12 cellular contexts compared by ENCODE assay signal in genomic region chr2:1741851-1742250, GRCh38. TPM values are rescaled to one million over a fixed set of nuclear protein-coding genes. Genes with fewer than 3 reads are reported as not detected.
DNase-seq lines count a peak whose midpoint lies in the region; ATAC-seq and TF ChIP-seq lines count a peak whose summit lies in the region.
"Had no signal": no experiment of that assay in that cellular context is flagged by ENCODE, and none has a peak within 500 bp of the region (broad histone marks: within the 10 kb centered on the region; RNA-seq: fewer than 3 reads in every experiment).

No MANE protein-coding gene starts in this region.

- H3K79me2 ChIP-seq in PC-9 (ENCODE audit: low read depth) (peaks cover 62% of the 10 kb centered on the region), fibroblast of lung (ENCODE audit: control insufficient read depth, insufficient read depth, low read length) (peaks cover 54% of the 10 kb centered on the region)

- H3K23ac ChIP-seq in neuronal stem cell (ENCODE audit: low read depth, low read length, poor library complexity): no peak overlapping the region

- H2AFZ ChIP-seq in PC-9: no peak overlapping the region
- no peak overlapping the region for H2AFZ ChIP-seq in fibroblast of lung (ENCODE audit: low read length)
- peak overlapping the region; percentile 89 for H2AFZ ChIP-seq in neuronal stem cell (ENCODE audit: low read length)

- H3K4me1 ChIP-seq in PC-9 (replicated peaks; ENCODE audit: insufficient read depth): peaks cover 13% of the 10 kb centered on the region
- peaks cover 31% of the 10 kb centered on the region for H3K4me1 ChIP-seq in fibroblast of lung (ENCODE audit: control insufficient read depth, extremely low read depth, insufficient read depth, low read length)
- peaks cover 0 to 22% of the 10 kb centered on the region in 2 donors for H3K4me1 ChIP-seq in neuronal stem cell (ENCODE audit: control insufficient read depth in 2 of 2, insufficient read depth in 1 of 2, low read depth in 1 of 2, low read length in 2 of 2)

- no peak overlapping the region for H4K91ac ChIP-seq in neuronal stem cell (ENCODE audit: low read depth, low read length, poor library complexity)

- no peak overlapping the region for H3K14ac ChIP-seq in neuronal stem cell (ENCODE audit: low read length)

- H3K27me3 ChIP-seq in PC-9 (ENCODE audit: insufficient read depth, low read depth) (peaks cover 10% of the 10 kb centered on the region; the same call in 1 of the 2 replicates), fibroblast of lung (ENCODE audit: control insufficient read depth, insufficient read depth, low read length) (no peaks in the 10 kb centered on the region), neuronal stem cell (ENCODE audit: control insufficient read depth in 3 of 3, insufficient read depth in 3 of 3, low read depth in 1 of 3, low read length in 3 of 3) (no peaks in the 10 kb centered on the region)

- 0 out of 2 replicates have a peak, but pooled peaks cover 5% of the 10 kb centered on the region for H4K20me1 ChIP-seq in PC-9 (ENCODE audit: insufficient read depth)
- no peaks in the 10 kb centered on the region for H4K20me1 ChIP-seq in fibroblast of lung (ENCODE audit: control insufficient read depth, extremely low read depth, insufficient read depth, low read length)

- H3K36me3 ChIP-seq in PC-9 (ENCODE audit: low read depth) (no peaks in the 10 kb centered on the region), fibroblast of lung (ENCODE audit: control insufficient read depth, insufficient read depth, low read length) (peaks cover 2% of the 10 kb centered on the region), neuronal stem cell (replicated peaks in 1 of 2; ENCODE audit: control insufficient read depth in 2 of 2, insufficient read depth in 2 of 2, low read length in 2 of 2) (peaks cover 0 to 8% of the 10 kb centered on the region in 2 donors)

- no peak overlapping the region for H2BK120ac ChIP-seq in neuronal stem cell (ENCODE audit: low read depth, low read length)

- BruUV-seq in PC-9 (replicated peaks; lab: Mats Ljungman, UMichigan): no TSS peak

- no peak overlapping the region for H3K4ac ChIP-seq in neuronal stem cell (ENCODE audit: low read length)

- POLR2A ChIA-PET in PC-9 (lab: Charles Lee; ENCODE audit: unreplicated experiment): no interaction called here

- H3K4me3 ChIP-seq in AG10803 (ENCODE audit: low read length) (peak overlapping the region; percentile 16), PC-9 (peak overlapping the region; percentile 64; the same call in 1 of the 2 replicates), fibroblast of lung (replicated peaks in 1 of 4; ENCODE audit: control extremely low read depth in 1 of 4, insufficient read depth in 1 of 4, low read depth in 3 of 4, low read length in 4 of 4) (peak overlapping the region in 2 of 4 experiments; percentile 65 to 74), neuronal stem cell (ENCODE audit: low read length in 2 of 2) (no peak overlapping the region)

- DNase-seq in AG10803 (ENCODE audit: low read depth) (no peak), PC-9 (no peak), fibroblast of lung (ENCODE audit: low read depth in 2 of 2) (no peak), neuronal stem cell (ENCODE audit: low spot score) (no peak), NCI-H1417 (lab: John Stamatoyannopoulos, UW) (no peak)
- no peak for DNase-seq in central memory CD4-positive, alpha-beta T cell
- no peak for DNase-seq in activated CD4-positive, CD25-positive, alpha-beta regulatory T cell (lab: John Stamatoyannopoulos, UW)
- DNase-seq: CD4-positive, alpha-beta T cell; HCEC 1CT; MV-4-11; T-helper 17 cell had no signal

- H2AK5ac ChIP-seq in neuronal stem cell (ENCODE audit: low read depth, low read length): no peak overlapping the region

- no peak overlapping the region for H4K8ac ChIP-seq in neuronal stem cell (ENCODE audit: low read depth, low read length)

- no peak overlapping the region for H2BK5ac ChIP-seq in neuronal stem cell (ENCODE audit: low read length)

- H3K27ac ChIP-seq in PC-9 (no peak overlapping the region), fibroblast of lung (ENCODE audit: insufficient read depth, low read length) (peak overlapping the region; percentile 92), neuronal stem cell (replicated peaks; ENCODE audit: low read length) (no peak overlapping the region)

- CTCF ChIA-PET in PC-9 (lab: Charles Lee): no interaction called here

- H3K4me2 ChIP-seq in PC-9: peak overlapping the region; percentile 72
- H3K4me2 ChIP-seq in fibroblast of lung (ENCODE audit: extremely low read depth, insufficient read depth, low read length): peak overlapping the region; percentile 72
- peak overlapping the region; percentile 79 for H3K4me2 ChIP-seq in neuronal stem cell (ENCODE audit: insufficient read depth, low read length, poor library complexity, severe bottlenecking)

- no peaks in the 10 kb centered on the region for H3F3A ChIP-seq in PC-9 (ENCODE audit: insufficient read depth, low read depth)

- no CpG with 5 or more reads among the region's 14 CpGs for WGBS in neuronal stem cell (ENCODE audit: extremely low coverage in 2 of 2, insufficient read length in 2 of 2, insufficient replicate concordance in 1 of 2), 2 donors

- intact Hi-C loops in PC-9 (cut with micrococcal nuclease; ENCODE audit: unreplicated experiment): loop anchor here (2.0 to 5.0 kb wide), 4 partner anchors 55 to 187 kb away; no protein-coding TSS in a partner anchor

- no peak overlapping the region for H3K9ac ChIP-seq in fibroblast of lung (ENCODE audit: insufficient read depth, low read length)
- H3K9ac ChIP-seq in neuronal stem cell (ENCODE audit: low read depth, low read length, poor library complexity): no peak overlapping the region

- H3K18ac ChIP-seq in neuronal stem cell (ENCODE audit: low read length): peak overlapping the region; percentile 12

- peak overlapping the region; percentile 2 for H2BK15ac ChIP-seq in neuronal stem cell (ENCODE audit: low read length)

- ATAC-seq in HG03460 (IDR thresholded peaks at IDR 0.05; ENCODE audit: unreplicated experiment): no peak
- ATAC-seq: T-helper 17 cell had no signal

- H3K9me2 ChIP-seq in PC-9 (ENCODE audit: insufficient read depth): no peaks in the 10 kb centered on the region

- H3K9me3 ChIP-seq in PC-9 (ENCODE audit: insufficient read depth, low read depth) (no peaks in the 10 kb centered on the region), fibroblast of lung (ENCODE audit: control insufficient read depth, insufficient read depth, low read depth, low read length) (no peaks in the 10 kb centered on the region), neuronal stem cell (replicated peaks in 1 of 2; ENCODE audit: control insufficient read depth in 2 of 2, insufficient read depth in 1 of 2, low read depth in 1 of 2, low read length in 2 of 2) (peaks cover 5 to 6% of the 10 kb centered on the region in 2 donors)

- TF ChIP-seq CTCF in AG10803 (conservative IDR thresholded peaks at IDR 0.05; ENCODE audit: low read length) (no peak), PC-9 (conservative IDR thresholded peaks at IDR 0.05) (no peak), fibroblast of lung (conservative IDR thresholded peaks at IDR 0.05 in 1 of 2, IDR thresholded peaks at IDR 0.05 in 1 of 2; ENCODE audit: low read depth in 1 of 2, low read length in 2 of 2) (no peak)

- H2BK12ac ChIP-seq in neuronal stem cell (ENCODE audit: low read length): no peak overlapping the region

- H3K79me1 ChIP-seq in neuronal stem cell (ENCODE audit: low read depth, low read length): peaks cover 20% of the 10 kb centered on the region

RNA-seq across cellular contexts. Expression of gene PXDN, which starts 2.5 kb away (rescaled TPM):
- total RNA-seq in PC-9 (2021) (91.1 and 92.2 TPM in 2 replicates), fibroblast of lung (111 and 153 TPM in 2 replicates)
- polyA plus RNA-seq in fibroblast of lung: 160 and 298 TPM in 2 replicates
- 135 and 343 TPM in 2 replicates for polyA plus RNA-seq in fibroblast of lung (2012)
- polyA minus RNA-seq in fibroblast of lung (ENCODE audit: low replicate concordance): 231 and 511 TPM in 2 replicates
- polyA plus RNA-seq in neuronal stem cell (2013, experiment 1 of 2): 105 TPM
- polyA plus RNA-seq in neuronal stem cell (2013, experiment 2 of 2): 108 TPM
- total RNA-seq: T-helper 17 cell had no signal

Comparison
In these comparisons a context has a peak if more than half of its experiments do, and no peak if none do; other contexts are left out.
1. H3K4me3 ChIP-seq: peak in AG10803 (single experiment) and PC-9 (single experiment); none in neuronal stem cell (0 of 2).
2. Peak in every context shown above with its lines, with median percentiles within 50 percentile points of each other: H3K4me2 ChIP-seq.